10 cellular contexts compared by ENCODE assay signal in the genomic region with DNA sequence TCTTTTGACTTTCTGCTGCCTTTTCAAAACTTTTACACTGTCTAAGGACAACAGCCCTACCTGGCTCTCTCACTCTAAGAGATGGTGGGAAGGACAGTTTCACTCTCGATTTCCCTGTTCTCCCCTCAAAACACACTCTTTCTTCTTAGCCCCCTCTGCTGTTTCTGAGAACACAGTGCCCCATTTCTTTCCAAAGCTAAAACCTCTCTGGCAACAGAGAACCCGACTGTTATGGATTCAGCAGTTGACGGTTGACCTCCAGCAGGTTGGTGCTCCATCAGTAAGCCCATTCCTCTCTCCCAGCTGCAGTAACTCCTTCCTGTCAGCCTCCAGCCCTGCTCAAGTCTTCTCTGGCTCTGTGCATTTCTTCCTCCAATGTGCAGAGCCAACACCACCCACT.
A peak's percentile ranks its signal among the peaks of the same experiment; 100 is the strongest.
DNase-seq lines count a peak whose midpoint lies in the region; ATAC-seq, FAIRE-seq and TF ChIP-seq lines count a peak whose summit lies in the region.
"Had no signal": no experiment of that assay in that cellular context is flagged by ENCODE, and none has a peak within 500 bp of the region (broad histone marks: within the 10 kb centered on the region; RNA-seq: fewer than 3 reads in every experiment).

No MANE protein-coding gene starts in this region.

- no peak overlapping the region for H3K4me3 Mint-ChIP-seq in naive thymus-derived CD8-positive, alpha-beta T cell
- no peak overlapping the region for H3K4me3 Mint-ChIP-seq in activated CD4-positive, alpha-beta memory T cell treated with anti-CD3 and anti-CD28 coated beads, Interleukin-2, amount 10 ng/mL, durations not matched to agents 7 days and 5 days
- H3K4me3 Mint-ChIP-seq: IgD-negative memory B cell, immature natural killer cell had no signal

- DNase-seq in GM13977 (ENCODE audit: low spot score) (no peak), RCC 7860 (ENCODE audit: low spot score) (peak; percentile 35), fibroblast of villous mesenchyme (ENCODE audit: low read depth) (peak; percentile 56), retinal pigment epithelial cell (ENCODE audit: low read depth) (no peak)
- DNase-seq in naive thymus-derived CD8-positive, alpha-beta T cell = no peak
- no peak for DNase-seq in activated CD4-positive, alpha-beta memory T cell treated with anti-CD3 and anti-CD28 coated beads, Interleukin-2, amount 10 ng/mL, durations not matched to agents 7 days and 5 days
- DNase-seq: immature natural killer cell had no signal

- no peak overlapping the region for H3K27ac Mint-ChIP-seq in naive thymus-derived CD8-positive, alpha-beta T cell
- no peak overlapping the region for H3K27ac Mint-ChIP-seq in activated CD4-positive, alpha-beta memory T cell treated with anti-CD3 and anti-CD28 coated beads, Interleukin-2, amount 10 ng/mL, durations not matched to agents 7 days and 5 days
- H3K27ac Mint-ChIP-seq: immature natural killer cell had no signal

- in situ Hi-C loops in GM13977 (cut with MboI; ENCODE audit: low pct_unique_long_range_greater_than_20kb, low sequenced_read_pairs, unreplicated experiment) = loop anchor here (10.0 to 25.0 kb wide), 2 partner anchors 265 to 482 kb away; a partner anchor contains a TSS

- peak; percentile 27 for TF ChIP-seq CTCF in GM13977 (IDR thresholded peaks at IDR 0.05; ENCODE audit: extremely low read depth, insufficient read depth, missing control alignments)
- TF ChIP-seq CTCF in fibroblast of villous mesenchyme (IDR thresholded peaks at IDR 0.05; ENCODE audit: insufficient read depth, low read depth, low read length) = peak; percentile 75
- peak; percentile 71 for TF ChIP-seq CTCF in retinal pigment epithelial cell (conservative IDR thresholded peaks at IDR 0.05; ENCODE audit: low read depth, low read length)

- ATAC-seq in GM19463 (IDR thresholded peaks at IDR 0.05; ENCODE audit: unreplicated experiment) (no peak), GM18867 (IDR thresholded peaks at IDR 0.05; ENCODE audit: unreplicated experiment) (no peak)
- ATAC-seq in naive thymus-derived CD8-positive, alpha-beta T cell = no peak

- peaks cover 0 to 15% (median 6%) of the 10 kb centered on the region in 4 donors for H3K4me1 Mint-ChIP-seq in naive thymus-derived CD8-positive, alpha-beta T cell
- no peaks in the 10 kb centered on the region for H3K4me1 Mint-ChIP-seq in activated CD4-positive, alpha-beta memory T cell treated with anti-CD3 and anti-CD28 coated beads, Interleukin-2, amount 10 ng/mL, durations not matched to agents 7 days and 5 days
- H3K4me1 Mint-ChIP-seq: immature natural killer cell had no signal

- H3K27me3 Mint-ChIP-seq in naive thymus-derived CD8-positive, alpha-beta T cell = peaks cover 27 to 59% (median 34%) of the 10 kb centered on the region in 5 donors
- peaks cover 39% of the 10 kb centered on the region for H3K27me3 Mint-ChIP-seq in activated CD4-positive, alpha-beta memory T cell treated with anti-CD3 and anti-CD28 coated beads, Interleukin-2, amount 10 ng/mL, durations not matched to agents 7 days and 5 days

- no peaks in the 10 kb centered on the region for H3K9me3 Mint-ChIP-seq in naive thymus-derived CD8-positive, alpha-beta T cell
- no peaks in the 10 kb centered on the region for H3K9me3 Mint-ChIP-seq in activated CD4-positive, alpha-beta memory T cell treated with anti-CD3 and anti-CD28 coated beads, Interleukin-2, amount 10 ng/mL, durations not matched to agents 7 days and 5 days
- H3K9me3 Mint-ChIP-seq: IgD-negative memory B cell, immature natural killer cell had no signal

- H3K4me3 ChIP-seq in fibroblast of villous mesenchyme (ENCODE audit: low read depth, low read length) = no peak overlapping the region
- H3K4me3 ChIP-seq in retinal pigment epithelial cell (ENCODE audit: low read length) = no peak overlapping the region

- CTCF ChIA-PET in activated CD4-positive, alpha-beta memory T cell treated with anti-CD3 and anti-CD28 coated beads, Interleukin-2, amount 10 ng/mL, durations not matched to agents 7 days and 5 days (lab: Charles Lee) = no interaction called here

- H3K36me3 Mint-ChIP-seq in naive thymus-derived CD8-positive, alpha-beta T cell = no peaks in the 10 kb centered on the region
- no peaks in the 10 kb centered on the region for H3K36me3 Mint-ChIP-seq in activated CD4-positive, alpha-beta memory T cell treated with anti-CD3 and anti-CD28 coated beads, Interleukin-2, amount 10 ng/mL, durations not matched to agents 7 days and 5 days (ENCODE audit: low read depth)
- H3K36me3 Mint-ChIP-seq: immature natural killer cell had no signal

- FAIRE-seq in RCC 7860 (lab: Jason Lieb, UNC) = no peak

- POLR2A ChIA-PET in naive thymus-derived CD8-positive, alpha-beta T cell (lab: Charles Lee) = no interaction called here
- POLR2A ChIA-PET in activated CD4-positive, alpha-beta memory T cell treated with anti-CD3 and anti-CD28 coated beads, Interleukin-2, amount 10 ng/mL, durations not matched to agents 7 days and 5 days (lab: Charles Lee) = no interaction called here

Comparison
In these comparisons a context has a peak if more than half of its experiments do, and no peak if none do; other contexts are left out.
1. DNase-seq: peak in RCC 7860 (single experiment) and fibroblast of villous mesenchyme (single experiment); none in GM13977 (single experiment), retinal pigment epithelial cell (single experiment), naive thymus-derived CD8-positive, alpha-beta T cell (0 of 10) and activated CD4-positive, alpha-beta memory T cell treated with anti-CD3 and anti-CD28 coated beads, Interleukin-2, amount 10 ng/mL, durations not matched to agents 7 days and 5 days (single experiment).
2. Peak in every context shown above with its lines, with median percentiles within 50 percentile points of each other: CTCF ChIP-seq.